Comparison of ENCODE assay signal across 9 cellular contexts in genomic region chr10:69409176-69409495, GRCh38. TPM values are rescaled to one million over a fixed set of nuclear protein-coding genes. Genes with fewer than 3 reads are reported as not detected.
DNase-seq lines count a peak whose midpoint lies in the region; FAIRE-seq and TF ChIP-seq lines count a peak whose summit lies in the region.
"Had no signal": no experiment of that assay in that cellular context is flagged by ENCODE, and none has a peak within 500 bp of the region (broad histone marks: within the 10 kb centered on the region; RNA-seq: fewer than 3 reads in every experiment).

No MANE protein-coding gene starts in this region.

- peaks cover 0 to 89% (median 70%) of the 10 kb centered on the region in 4 donors for H3K4me1 ChIP-seq in sigmoid colon

- no peaks in the 10 kb centered on the region for H3K9me3 ChIP-seq in sigmoid colon

- no peak for DNase-seq in GM06990 (ENCODE audit: extremely low read depth, insufficient read length)
- DNase-seq in fibroblast of the aortic adventitia (ENCODE audit: low read depth), result no peak
- no peak for DNase-seq in sigmoid colon
- no peak for DNase-seq in erythroblast (lab: John Stamatoyannopoulos, UW)
- DNase-seq in frontal cortex (ENCODE audit: low spot score in 2 of 2), result no peak
- no peak for DNase-seq in D721Med (ENCODE audit: insufficient read length, low spot score)
- no peak for DNase-seq in GM12891 (ENCODE audit: insufficient read length, low spot score)

- no peak for FAIRE-seq in frontal cortex (lab: Jason Lieb, UNC)
- no peak for FAIRE-seq in D721Med (lab: Jason Lieb, UNC)
- FAIRE-seq in GM12891 (lab: Jason Lieb, UNC), result no peak

- no peaks in the 10 kb centered on the region for H3K36me3 ChIP-seq in GM06990 (ENCODE audit: control insufficient read depth, insufficient read depth, low read length)
- peaks cover 8 to 29% (median 15%) of the 10 kb centered on the region in 4 donors for H3K36me3 ChIP-seq in sigmoid colon

- H3K27ac ChIP-seq in VCaP (peak overlapping the region; percentile 74), sigmoid colon (peak overlapping the region; percentile 88 to 97 (median 94))

- intact Hi-C loops in sigmoid colon (cut with DNase I), result loop anchor here (10.0 kb wide), 1 partner anchor 226 kb away; the partner anchor contains the start of gene FAM241B

- TF ChIP-seq CTCF in GM06990 (IDR thresholded peaks at IDR 0.05; ENCODE audit: insufficient read depth, low read length, poor library complexity, severe bottlenecking) (no peak), VCaP (conservative IDR thresholded peaks at IDR 0.05) (no peak), fibroblast of the aortic adventitia (IDR thresholded peaks at IDR 0.05; ENCODE audit: insufficient read depth, low read length) (no peak), sigmoid colon (IDR thresholded peaks at IDR 0.05) (peak in 1 of 4 experiments; percentile 33), D721Med (IDR thresholded peaks at IDR 0.05; ENCODE audit: insufficient read depth, missing control alignments) (no peak)

- TF ChIP-seq EP300 in sigmoid colon (IDR thresholded peaks at IDR 0.05), result no peak

- WGBS in sigmoid colon, 2 donors, result 20 to 23% methylated on average over 7 of the region's 7 CpGs

- H3K4me3 ChIP-seq in GM06990 (replicated peaks; ENCODE audit: low read depth, low read length) (0 out of 2 replicates have a peak overlapping the region, but pooled peaks have one; percentile 21), fibroblast of the aortic adventitia (ENCODE audit: low read depth, low read length) (peak overlapping the region; percentile 58), sigmoid colon (peak overlapping the region in 3 of 4 donors; percentile 37 to 44 (median 41))

- H3K27me3 ChIP-seq in GM06990 (replicated peaks; ENCODE audit: control insufficient read depth, insufficient read depth, low read length), result no peaks in the 10 kb centered on the region
- H3K27me3 ChIP-seq in sigmoid colon, result no peaks in the 10 kb centered on the region

- no peak for TF ChIP-seq POLR2A in sigmoid colon (IDR thresholded peaks at IDR 0.05)
- no peak for TF ChIP-seq POLR2A in erythroblast (IDR thresholded peaks at IDR 0.05; ENCODE audit: low read length)
- TF ChIP-seq POLR2A in GM12891 (IDR thresholded peaks at IDR 0.05; ENCODE audit: low read depth, low read length), result no peak

TF ChIP-seq in GM12891, 5 proteins besides CTCF, POLR2A, EP300 and RAD21:
- TF ChIP-seq PAX5 (IDR thresholded peaks at IDR 0.05; ENCODE audit: insufficient read depth, low read length, severe bottlenecking), result no peak
- TF ChIP-seq POU2F2 (IDR thresholded peaks at IDR 0.05; ENCODE audit: low read depth, low read length), result no peak
- TF ChIP-seq TAF1 (IDR thresholded peaks at IDR 0.05; ENCODE audit: low read depth, low read length), result no peak
- TF ChIP-seq SPI1 (IDR thresholded peaks at IDR 0.05; ENCODE audit: low read depth, low read length), result no peak
- TF ChIP-seq POLR2AphosphoS5 (IDR thresholded peaks at IDR 0.05; ENCODE audit: low read depth, low read length), result no peak

RNA-seq across cellular contexts. Expression of gene TACR2, which starts 7.6 kb away (rescaled TPM):
- total RNA-seq in fibroblast of the aortic adventitia (ENCODE audit: low replicate concordance) (0.18 TPM in 1 of 2 replicates, not detected in the other), sigmoid colon (100 to 1,000 TPM; 161 to 184 (median 170) TPM), frontal cortex (0.82 TPM)
- polyA plus RNA-seq in sigmoid colon, result 10 to 100 TPM in 1 of 3 donors, 1 to 10 TPM in 1, not detected in 1; 6.0 to 14.4 TPM
- polyA plus RNA-seq in GM12891 (2012; ENCODE audit: low read depth, missing spikeins), result 0.18 TPM
- total RNA-seq: NCI-H460 had no signal

RNA-seq across cellular contexts. Expression of gene TSPAN15, which starts 42.1 kb away (rescaled TPM):
- total RNA-seq in fibroblast of the aortic adventitia (ENCODE audit: low replicate concordance) (0.27 and 1.2 TPM in 2 replicates), sigmoid colon (10 to 100 TPM; 55.4 to 76.4 (median 67.4) TPM), frontal cortex (5.7 TPM)
- 100 to 1,000 TPM in 1 of 3 donors, 10 to 100 TPM in 2; 43.0 to 100 (median 70.9) TPM for polyA plus RNA-seq in sigmoid colon
- 2.2 TPM for polyA plus RNA-seq in GM12891 (2012; ENCODE audit: low read depth, missing spikeins)

Comparison
In these comparisons a context has a peak if more than half of its experiments do, and no peak if none do; other contexts are left out.
1. RNA of gene TACR2, which starts 7.6 kb away (total RNA-seq): 161 to 184 TPM in sigmoid colon; 0.82 TPM in frontal cortex (single experiment) and 0.18 TPM in fibroblast of the aortic adventitia; every median in the first group is over 10 times any median in the second.
2. Peak in every context shown above with its lines, with median percentiles within 50 percentile points of each other: H3K4me3 ChIP-seq.